Comparison of ENCODE assay signal across 28 cellular contexts in genomic region chr18:79252904-79253633, GRCh38.
DNase-seq lines count a peak whose midpoint lies in the region; ATAC-seq and TF ChIP-seq lines count a peak whose summit lies in the region.
"Had no signal": no experiment of that assay in that cellular context is flagged by ENCODE, and none has a peak within 500 bp of the region (broad histone marks: within the 10 kb centered on the region; RNA-seq: fewer than 3 reads in every experiment).

No MANE protein-coding gene starts in this region.

- peak overlapping the region; percentile 14 to 54 for H3K4me3 ChIP-seq in ascending aorta
- no peak overlapping the region for H3K4me3 ChIP-seq in ovary
- H3K4me3 ChIP-seq in right atrium auricular region = no peak overlapping the region
- H3K4me3 ChIP-seq: A549, hepatocyte, stomach, tibial artery had no signal

- intact Hi-C loops in ascending aorta (cut with DNase I) = loop anchor here (2.0 kb wide), 1 partner anchor 184 kb away; the partner anchor contains the start of gene ATP9B
- intact Hi-C loops in ovary (cut with DNase I) = loop anchor here in 1 of 4 donors (5.0 kb wide), 1 partner anchor 186 kb away; the partner anchor contains the start of gene ATP9B

- peak overlapping the region; percentile 79 to 83 for H3K27ac ChIP-seq in ascending aorta
- peak overlapping the region in 1 of 2 donors; percentile 42 for H3K27ac ChIP-seq in ovary
- H3K27ac ChIP-seq in right atrium auricular region = no peak overlapping the region
- H3K27ac ChIP-seq: A549, hepatocyte, HL-60, parathyroid adenoma, tibial artery had no signal

- peak in 1 of 2 donors; percentile 76 for DNase-seq in ascending aorta (ENCODE audit: low spot score in 2 of 2)
- peak in 3 of 5 donors; percentile 35 to 47 (median 36) for DNase-seq in ovary
- no peak for DNase-seq in activated T-cell treated with anti-CD3 and anti-CD28 coated beads, Interleukin-2, amount 50 U/mL, for 48 hours
- DNase-seq in D341Med (ENCODE audit: low spot score) = no peak
- no peak for DNase-seq in right atrium auricular region (ENCODE audit: low spot score)
- DNase-seq: activated CD4-positive, alpha-beta T cell treated with anti-CD3 and anti-CD28 coated beads for 4 hours; activated CD8-positive, alpha-beta memory T cell treated with anti-CD3 and anti-CD28 coated beads for 24 hours; activated T-cell treated with anti-CD3 and anti-CD28 coated beads for 4 hours; anterior cingulate cortex; Calu3; EL; GOT3; HFFc6; left cardiac atrium; MM.1S; NCI-H2081 treated with DMSO at 0.1 percent for 48 hours; SHP77 treated with DMSO at 0.1 percent for 48 hours; stimulated activated CD4-positive, alpha-beta T cell treated with anti-CD3 and anti-CD28 coated beads, Interleukin-2, amount 100 ng/mL, for 48 hours; stomach; tibial artery had no signal

- no peak for TF ChIP-seq EP300 in ovary (IDR thresholded peaks at IDR 0.05)

- 69 to 83% (median 74%) methylated on average over 20 of the region's 20 CpGs for WGBS in ovary, 3 donors

- TF ChIP-seq CTCF in ascending aorta (IDR thresholded peaks at IDR 0.05) (no peak), ovary (IDR thresholded peaks at IDR 0.05) (no peak), right atrium auricular region (IDR thresholded peaks at IDR 0.05) (no peak)

- no peak for TF ChIP-seq POLR2A in ovary (IDR thresholded peaks at IDR 0.05)

- peaks cover 0 to 6% of the 10 kb centered on the region in 2 donors for H3K4me1 ChIP-seq in ascending aorta
- peaks cover 3% of the 10 kb centered on the region for H3K4me1 ChIP-seq in ovary (ENCODE audit: insufficient read depth)
- no peaks in the 10 kb centered on the region for H3K4me1 ChIP-seq in right atrium auricular region
- H3K4me1 ChIP-seq: A549, parathyroid adenoma, stomach, tibial artery had no signal

- H3K27me3 ChIP-seq in ascending aorta (no peaks in the 10 kb centered on the region), ovary (no peaks in the 10 kb centered on the region), right atrium auricular region (no peaks in the 10 kb centered on the region)
- H3K27me3 ChIP-seq: hepatocyte, stomach, tibial artery had no signal

- ATAC-seq in GM18873 (IDR thresholded peaks at IDR 0.05; ENCODE audit: low FRiP score, unreplicated experiment) (peak; percentile 67), HG03565 (IDR thresholded peaks at IDR 0.05; ENCODE audit: unreplicated experiment) (peak; percentile 56), HG03571 (IDR thresholded peaks at IDR 0.05; ENCODE audit: unreplicated experiment) (no peak)
- ATAC-seq: A549; activated naive CD4-positive, alpha-beta T cell treated with anti-CD3 and anti-CD28 coated beads, Interleukin-2, amount 50 U/mL, for 72 hours; left cardiac atrium had no signal

- H3K36me3 ChIP-seq in ascending aorta (peaks cover 3 to 14% of the 10 kb centered on the region in 2 donors), ovary (no peaks in the 10 kb centered on the region), right atrium auricular region (peaks cover 4% of the 10 kb centered on the region)

- H3K9me3 ChIP-seq in ascending aorta = no peaks in the 10 kb centered on the region
- no peaks in the 10 kb centered on the region for H3K9me3 ChIP-seq in ovary
- H3K9me3 ChIP-seq in right atrium auricular region = no peaks in the 10 kb centered on the region
- H3K9me3 ChIP-seq: A549, stomach, tibial artery had no signal

Comparison
In these comparisons a context has a peak if more than half of its experiments do, and no peak if none do; other contexts are left out.
1. DNase-seq: peak in ovary (3 of 5); none in activated T-cell treated with anti-CD3 and anti-CD28 coated beads, Interleukin-2, amount 50 U/mL, for 48 hours (0 of 2), D341Med (single experiment) and right atrium auricular region (single experiment).
2. H3K27ac ChIP-seq: peak in ascending aorta (2 of 2); none in right atrium auricular region (0 of 2).
3. H3K4me3 ChIP-seq: peak in ascending aorta (2 of 2); none in ovary (single experiment) and right atrium auricular region (0 of 2).